8 cellular contexts compared by ENCODE assay signal in genomic region chr17:41919165-41919817, GRCh38. TPM values are rescaled to one million over a fixed set of nuclear protein-coding genes. Genes with fewer than 3 reads are reported as not detected.
A peak's percentile ranks its signal among the peaks of the same experiment; 100 is the strongest.
DNase-seq lines count a peak whose midpoint lies in the region; ATAC-seq lines count a peak whose summit lies in the region.

No MANE protein-coding gene starts in this region.

- H3K27me3 ChIP-seq in naive thymus-derived CD4-positive, alpha-beta T cell (ENCODE audit: control insufficient read depth in 2 of 2, insufficient read depth in 2 of 2, low read length in 2 of 2), result no peaks in the 10 kb centered on the region

- no peaks in the 10 kb centered on the region for H3K36me3 Mint-ChIP-seq in naive thymus-derived CD4-positive, alpha-beta T cell

- H3K4me1 ChIP-seq in naive thymus-derived CD4-positive, alpha-beta T cell (ENCODE audit: control insufficient read depth in 2 of 2, insufficient read depth in 2 of 2, low read length in 2 of 2), result peaks cover 8 to 14% of the 10 kb centered on the region in 2 donors

- DNase-seq in NCI-H2081 (lab: John Stamatoyannopoulos, UW) (peak; percentile 46 to 72), NCI-H2081 treated with DMSO at 0.1 percent for 48 hours (lab: John Stamatoyannopoulos, UW) (no peak), SHP77 (lab: John Stamatoyannopoulos, UW) (peak; percentile 33 to 45), epithelial cell of prostate (ENCODE audit: low read depth, low spot score) (no peak), AML-193 (lab: John Stamatoyannopoulos, UW) (no peak)
- DNase-seq in naive thymus-derived CD4-positive, alpha-beta T cell, result peak in 1 of 9 donors; percentile 3
- no peak for DNase-seq in activated CD4-positive, alpha-beta T cell treated with anti-CD3 and anti-CD28 coated beads for 48 hours

- intact Hi-C loops in naive thymus-derived CD4-positive, alpha-beta T cell (cut with micrococcal nuclease), result loop anchor here (1.0 to 5.0 kb wide), 7 partner anchors 11 to 263 kb away; partner anchors contain the start of genes CNP (in 2 of the 2), DNAJC7 (in 2 of the 2), KLHL11 (in 2 of the 2) and ODAD4 (in 2 of the 2)

- no peaks in the 10 kb centered on the region for H3K9me3 Mint-ChIP-seq in naive thymus-derived CD4-positive, alpha-beta T cell

- no peaks in the 10 kb centered on the region for H3K9me3 ChIP-seq in naive thymus-derived CD4-positive, alpha-beta T cell (ENCODE audit: control insufficient read depth in 2 of 3, low read length in 3 of 3)

- H3K4me3 ChIP-seq in naive thymus-derived CD4-positive, alpha-beta T cell (ENCODE audit: low read length), result peak overlapping the region; percentile 94

- peak overlapping the region; percentile 69 for H3K27ac ChIP-seq in epithelial cell of prostate
- H3K27ac ChIP-seq in naive thymus-derived CD4-positive, alpha-beta T cell (ENCODE audit: low read depth, low read length), result peak overlapping the region; percentile 41

- no peaks in the 10 kb centered on the region for H3K27me3 Mint-ChIP-seq in naive thymus-derived CD4-positive, alpha-beta T cell

- H3K4me1 Mint-ChIP-seq in naive thymus-derived CD4-positive, alpha-beta T cell, result peaks cover 27 to 41% (median 29%) of the 10 kb centered on the region in 7 donors

- CTCF ChIA-PET in naive thymus-derived CD4-positive, alpha-beta T cell (lab: Charles Lee), result interaction anchor here (1.6 to 2.1 kb wide), 2 partner anchors 10 to 101 kb away, joined by 4 to 9 read pairs; partner anchors contain the start of genes NKIRAS2 and ODAD4

- peak; percentile 15 for ATAC-seq in HG03571 (IDR thresholded peaks at IDR 0.05; ENCODE audit: unreplicated experiment)
- no peak for ATAC-seq in naive thymus-derived CD4-positive, alpha-beta T cell

- POLR2A ChIA-PET in naive thymus-derived CD4-positive, alpha-beta T cell (lab: Charles Lee), result interaction anchor here (0.6 to 3.7 kb wide), 6 partner anchors 11 to 328 kb away, joined by 3 to 47 read pairs (median 6); partner anchors contain the start of genes CNP, KLHL11 and ODAD4

- H3K27ac Mint-ChIP-seq in naive thymus-derived CD4-positive, alpha-beta T cell, result peak overlapping the region in 5 of 9 donors; percentile 48 to 97 (median 62)

- peaks cover 0 to 8% (median 0%) of the 10 kb centered on the region in 3 experiments for H3K36me3 ChIP-seq in naive thymus-derived CD4-positive, alpha-beta T cell (ENCODE audit: control insufficient read depth in 2 of 3, insufficient read depth in 3 of 3, low read length in 3 of 3)

- peak overlapping the region; percentile 84 to 99 (median 89) for H3K4me3 Mint-ChIP-seq in naive thymus-derived CD4-positive, alpha-beta T cell

RNA-seq across cellular contexts. Expression of gene ACLY, which starts 0.5 kb away (rescaled TPM):
- total RNA-seq in naive thymus-derived CD4-positive, alpha-beta T cell, result 100 to 1,000 TPM in 1 of 5 experiments, 10 to 100 TPM in 4; 59.2 to 154 (median 70.8) TPM
- polyA plus RNA-seq in naive thymus-derived CD4-positive, alpha-beta T cell, result 10 to 100 TPM; 42.7 to 51.9 TPM

RNA-seq across cellular contexts. Expression of gene ODAD4, which starts 11.1 kb away (rescaled TPM):
- 1 to 10 TPM in 3 of 5 experiments, under 1 TPM in 1, not detected in 1; 0.16 to 4.1 (median 1.6) TPM for total RNA-seq in naive thymus-derived CD4-positive, alpha-beta T cell
- polyA plus RNA-seq in naive thymus-derived CD4-positive, alpha-beta T cell, result under 1 TPM; 0.10 to 0.40 TPM

RNA-seq across cellular contexts. Expression of gene CNP, which starts 47.3 kb away (rescaled TPM):
- 10 to 100 TPM; 29.6 to 86.3 (median 32.5) TPM for total RNA-seq in naive thymus-derived CD4-positive, alpha-beta T cell
- polyA plus RNA-seq in naive thymus-derived CD4-positive, alpha-beta T cell, result 10 to 100 TPM; 32.3 to 34.2 TPM

RNA-seq across cellular contexts. Expression of gene KLHL11, which starts 54.1 kb away (rescaled TPM):
- total RNA-seq in naive thymus-derived CD4-positive, alpha-beta T cell, result 10 to 100 TPM; 15.2 to 25.9 (median 18.9) TPM
- 1 to 10 TPM; 6.7 to 7.0 TPM for polyA plus RNA-seq in naive thymus-derived CD4-positive, alpha-beta T cell

Comparison
In these comparisons a context has a peak if more than half of its experiments do, and no peak if none do; other contexts are left out.
1. DNase-seq: peak in NCI-H2081 (2 of 2) and SHP77 (2 of 2); none in NCI-H2081 treated with DMSO at 0.1 percent for 48 hours (single experiment), epithelial cell of prostate (single experiment), AML-193 (0 of 2) and activated CD4-positive, alpha-beta T cell treated with anti-CD3 and anti-CD28 coated beads for 48 hours (single experiment).